ENCODE assay signal across 8 cellular contexts in the genomic region with DNA sequence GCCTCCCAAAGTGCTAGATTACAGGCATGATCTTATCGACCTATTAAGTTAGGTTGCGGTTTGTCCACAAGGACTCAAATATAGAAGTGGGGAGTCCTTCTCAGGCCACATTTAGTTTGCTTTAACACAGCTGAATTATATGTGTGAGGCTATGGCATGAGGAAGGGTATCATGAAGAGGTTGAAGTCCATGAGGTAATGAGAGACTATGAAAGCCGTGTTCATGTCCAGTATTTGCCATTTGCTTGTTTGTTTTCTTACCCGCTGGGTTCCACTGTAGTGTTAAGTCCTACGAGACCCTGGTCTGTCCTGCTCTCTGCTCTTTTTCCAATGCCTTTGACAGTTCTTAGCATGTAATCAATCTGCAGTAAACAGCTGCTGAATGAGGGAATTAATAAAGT.
"Had no signal": no experiment of that assay in that cellular context is flagged by ENCODE, and none has a peak within 500 bp of the region (broad histone marks: within the 10 kb centered on the region; RNA-seq: fewer than 3 reads in every experiment).

No MANE protein-coding gene starts in this region.

- H3K4me3 ChIP-seq: GM12878 had no signal

- FAIRE-seq: G401.6, GM12878, GM12891, GM12892, GM18507, GM19239 had no signal

- ATAC-seq: GM12878 had no signal

- DNase-seq: GDM1, GF-D8 had no signal
